In genomic region chr3:17632401-17633100, GRCh38 we compare ENCODE assay signal across 12 cellular contexts.
A peak's percentile ranks its signal among the peaks of the same experiment; 100 is the strongest.
DNase-seq lines count a peak whose midpoint lies in the region; ATAC-seq, FAIRE-seq and TF ChIP-seq lines count a peak whose summit lies in the region.
"Had no signal": no experiment of that assay in that cellular context is flagged by ENCODE, and none has a peak within 500 bp of the region (broad histone marks: within the 10 kb centered on the region; RNA-seq: fewer than 3 reads in every experiment).

No MANE protein-coding gene starts in this region.

- no peak for FAIRE-seq in endothelial cell of umbilical vein (lab: Jason Lieb, UNC)
- FAIRE-seq: frontal cortex, pancreas had no signal

- CTCF ChIA-PET in endothelial cell of umbilical vein (lab: Charles Lee) = interaction anchor here (1.2 to 6.6 kb wide), 2 partner anchors 13 kb away, joined by 4 to 30 read pairs; no protein-coding TSS in a partner anchor

- H3K9me1 ChIP-seq in endothelial cell of umbilical vein (replicated peaks; ENCODE audit: control insufficient read depth, extremely low read depth, insufficient read depth, low read length) = no peaks in the 10 kb centered on the region

- ATAC-seq in left ventricle myocardium superior (peak; percentile 61), Right ventricle myocardium inferior (no peak)
- ATAC-seq: pancreas had no signal

- BruUV-seq in endothelial cell of umbilical vein (replicated peaks; lab: Mats Ljungman, UMichigan) = no TSS peak

- H3K27me3 ChIP-seq in endothelial cell of umbilical vein (ENCODE audit: control insufficient read depth in 2 of 2, insufficient read depth in 2 of 2, low read length in 2 of 2) = no peaks in the 10 kb centered on the region
- H3K27me3 ChIP-seq in WERI-Rb-1 (ENCODE audit: insufficient read depth, low read depth, severe bottlenecking) = no peaks in the 10 kb centered on the region
- H3K27me3 ChIP-seq: pancreas had no signal

- H3K27ac ChIP-seq in endothelial cell of umbilical vein (ENCODE audit: insufficient read depth, low read depth, low read length) (no peak overlapping the region), WERI-Rb-1 (no peak overlapping the region)
- H3K27ac ChIP-seq: pancreas had no signal

- H3K9ac ChIP-seq in endothelial cell of umbilical vein (replicated peaks; ENCODE audit: extremely low read depth, insufficient read depth, low read length) = no peak overlapping the region

- DNase-seq in left ventricle myocardium superior (no peak), Right ventricle myocardium inferior (ENCODE audit: missing footprints) (no peak), NOMO-1 treated with dmso at 0.1 percent for 144 hours (lab: John Stamatoyannopoulos, UW; ENCODE audit: unreplicated experiment) (peak; percentile 40), endothelial cell of umbilical vein (ENCODE audit: low read depth, low spot score) (peak; percentile 29), stromal cell of bone marrow (ENCODE audit: low read depth) (peak; percentile 51), WERI-Rb-1 (no peak), posterior vena cava (ENCODE audit: low spot score) (no peak)
- DNase-seq in effector CD4-positive, alpha-beta T cell = no peak
- DNase-seq: CD4-positive, alpha-beta T cell; NCI-H2081 treated with DMSO at 0.1 percent for 48 hours; pancreas had no signal

- TF ChIP-seq CTCF in endothelial cell of umbilical vein (IDR thresholded peaks at IDR 0.05; ENCODE audit: extremely low read depth in 1 of 2, insufficient read depth in 1 of 2, low read depth in 1 of 2, low read length in 2 of 2) (no peak), WERI-Rb-1 (IDR thresholded peaks at IDR 0.05; ENCODE audit: low read depth, low read length) (no peak)

- dilution Hi-C loops in endothelial cell of umbilical vein (cut with MboI; ENCODE audit: extremely low pct_ligation_motif_present, low sequenced_read_pairs) = no loop called here

- POLR2A ChIA-PET in endothelial cell of umbilical vein (lab: Charles Lee) = no interaction called here

- intact Hi-C loops in left ventricle myocardium superior (cut with micrococcal nuclease) (no loop called here), Right ventricle myocardium inferior (cut with DNase I) (no loop called here), endothelial cell of umbilical vein (cut with micrococcal nuclease) (no loop called here), posterior vena cava (cut with DNase I) (no loop called here)

- no peak overlapping the region for H2AFZ ChIP-seq in endothelial cell of umbilical vein (ENCODE audit: low read depth, low read length)

- TF ChIP-seq POLR2A in endothelial cell of umbilical vein (IDR thresholded peaks at IDR 0.05; ENCODE audit: low read depth, low read length) = no peak

- H3K4me2 ChIP-seq in endothelial cell of umbilical vein (ENCODE audit: insufficient read depth, low read length) = no peak overlapping the region

- H3K79me2 ChIP-seq in endothelial cell of umbilical vein (ENCODE audit: control insufficient read depth, insufficient read depth, low read length) = peaks cover 5% of the 10 kb centered on the region

- H3K9me3 ChIP-seq in endothelial cell of umbilical vein (replicated peaks; ENCODE audit: control insufficient read depth, insufficient read depth, low read length) (no peaks in the 10 kb centered on the region), WERI-Rb-1 (ENCODE audit: severe bottlenecking) (no peaks in the 10 kb centered on the region)
- H3K9me3 ChIP-seq: pancreas had no signal

- H3K4me3 ChIP-seq in endothelial cell of umbilical vein (replicated peaks in 1 of 3; ENCODE audit: insufficient read depth in 1 of 3, low read depth in 1 of 3, low read length in 3 of 3) = no peak overlapping the region
- no peak overlapping the region for H3K4me3 ChIP-seq in WERI-Rb-1 (ENCODE audit: low read depth, low read length)
- H3K4me3 ChIP-seq: pancreas had no signal

- H3K4me1 ChIP-seq in endothelial cell of umbilical vein (ENCODE audit: control insufficient read depth, extremely low read depth, insufficient read depth, low read length) = peaks cover 19% of the 10 kb centered on the region

- H3K36me3 ChIP-seq in endothelial cell of umbilical vein (ENCODE audit: control insufficient read depth in 2 of 2, extremely low read depth in 1 of 2, insufficient read depth in 2 of 2, low read length in 2 of 2) (no peaks in the 10 kb centered on the region), WERI-Rb-1 (no peaks in the 10 kb centered on the region)
- H3K36me3 ChIP-seq: pancreas had no signal

- H4K20me1 ChIP-seq in endothelial cell of umbilical vein (replicated peaks; ENCODE audit: control insufficient read depth, extremely low read depth, insufficient read depth, low read length) = no peaks in the 10 kb centered on the region

TF ChIP-seq in endothelial cell of umbilical vein, 7 proteins besides CTCF, POLR2A, EP300 and RAD21:
- TF ChIP-seq FOS (IDR thresholded peaks at IDR 0.05; ENCODE audit: borderline replicate concordance, insufficient read depth, low read length) (peak; percentile 52), JUN (IDR thresholded peaks at IDR 0.05; ENCODE audit: borderline replicate concordance, insufficient read depth, insufficient read length, low read depth) (no peak)

Comparison
In these comparisons a context has a peak if more than half of its experiments do, and no peak if none do; other contexts are left out.
1. DNase-seq: peak in NOMO-1 treated with dmso at 0.1 percent for 144 hours (single experiment), endothelial cell of umbilical vein (single experiment) and stromal cell of bone marrow (single experiment); none in left ventricle myocardium superior (single experiment), Right ventricle myocardium inferior (single experiment), effector CD4-positive, alpha-beta T cell (single experiment), WERI-Rb-1 (single experiment) and posterior vena cava (single experiment).